8 cellular contexts compared by ENCODE assay signal in genomic region chr10:98446656-98447221, GRCh38. TPM values are rescaled to one million over a fixed set of nuclear protein-coding genes. Genes with fewer than 3 reads are reported as not detected.
A peak's percentile ranks its signal among the peaks of the same experiment; 100 is the strongest.
DNase-seq lines count a peak whose midpoint lies in the region; ATAC-seq and TF ChIP-seq lines count a peak whose summit lies in the region.

TSS of gene HPS1 (minus strand) at chr10:98446935. CDS start at chr10:98443240, 3,695 bp downstream.

- H3K4me1 Mint-ChIP-seq in activated CD4-positive, alpha-beta T cell treated with anti-CD3 and anti-CD28 coated beads for 36 hours, result peaks cover 39% of the 10 kb centered on the region

- CTCF ChIA-PET in activated CD4-positive, alpha-beta T cell treated with anti-CD3 and anti-CD28 coated beads for 36 hours (lab: Charles Lee), result interaction anchor here (0.6 to 2.1 kb wide), 3 partner anchors 20 to 137 kb away, joined by 3 to 7 read pairs (median 5); no protein-coding TSS in a partner anchor

- peak within 1 kb of the TSS; percentile 80 to 89 for H3K9ac ChIP-seq in colonic mucosa (ENCODE audit: low read depth in 2 of 2, low read length in 2 of 2)

- DNase-seq in NCI-H146 (lab: John Stamatoyannopoulos, UW), result peak; percentile 71
- DNase-seq in NCI-H146 treated with DMSO at 0.1 percent for 48 hours (lab: John Stamatoyannopoulos, UW; ENCODE audit: unreplicated experiment), result no peak
- DNase-seq in NCI-H1694 treated with DMSO at 0.1 percent for 48 hours (lab: John Stamatoyannopoulos, UW), result peak; percentile 13
- peak; percentile 92 for DNase-seq in activated CD4-positive, alpha-beta T cell treated with anti-CD3 and anti-CD28 coated beads for 36 hours
- DNase-seq in colonic mucosa, result peak; percentile 86
- peak; percentile 84 for DNase-seq in left lobe of liver (ENCODE audit: low spot score)
- peak; percentile 87 to 89 for DNase-seq in stimulated activated CD4-positive, alpha-beta T cell treated with anti-CD3 and anti-CD28 coated beads, Interleukin-2, amount 100 ng/mL, for 24 hours

- H3K27me3 ChIP-seq in colonic mucosa, result no peaks in the 10 kb centered on the region

- H3K9me3 ChIP-seq in colonic mucosa, result no peaks in the 10 kb centered on the region

- peaks cover 3% of the 10 kb centered on the region for H3K4me1 ChIP-seq in colonic mucosa

- POLR2A ChIA-PET in activated CD4-positive, alpha-beta T cell treated with anti-CD3 and anti-CD28 coated beads for 36 hours (lab: Charles Lee), result interaction anchor here (0.7 kb wide), 1 partner anchor 1292 kb away, joined by 4 read pairs; no protein-coding TSS in a partner anchor

- ATAC-seq in HG02759 (IDR thresholded peaks at IDR 0.05; ENCODE audit: unreplicated experiment), result peak; percentile 91
- ATAC-seq in activated CD4-positive, alpha-beta T cell treated with anti-CD3 and anti-CD28 coated beads for 36 hours, result peak; percentile 93
- peak; percentile 95 for ATAC-seq in left lobe of liver

- H3K27ac Mint-ChIP-seq in activated CD4-positive, alpha-beta T cell treated with anti-CD3 and anti-CD28 coated beads for 36 hours, result peak within 1 kb of the TSS; percentile 88

- no peaks in the 10 kb centered on the region for H3K9me3 Mint-ChIP-seq in activated CD4-positive, alpha-beta T cell treated with anti-CD3 and anti-CD28 coated beads for 36 hours (ENCODE audit: low read depth)

- peak within 1 kb of the TSS; percentile 93 for H3K4me3 Mint-ChIP-seq in activated CD4-positive, alpha-beta T cell treated with anti-CD3 and anti-CD28 coated beads for 36 hours

- H3K4me3 ChIP-seq in colonic mucosa, result peak within 1 kb of the TSS; percentile 69

- peaks cover 5% of the 10 kb centered on the region for H3K27me3 Mint-ChIP-seq in activated CD4-positive, alpha-beta T cell treated with anti-CD3 and anti-CD28 coated beads for 36 hours

- peaks cover 30% of the 10 kb centered on the region for H3K36me3 Mint-ChIP-seq in activated CD4-positive, alpha-beta T cell treated with anti-CD3 and anti-CD28 coated beads for 36 hours (ENCODE audit: low read depth)

- no peaks in the 10 kb centered on the region for H3K36me3 ChIP-seq in colonic mucosa

- no peak for TF ChIP-seq CTCF in colonic mucosa (IDR thresholded peaks at IDR 0.05)

- intact Hi-C loops in activated CD4-positive, alpha-beta T cell treated with anti-CD3 and anti-CD28 coated beads for 36 hours (cut with DNase I, micrococcal nuclease), result loop anchor here in 1 of 2 experiments (1.0 to 10.0 kb wide), 4 partner anchors 42 to 1178 kb away; partner anchors contain the start of genes GOT1, R3HCC1L and SLC25A28
- intact Hi-C loops in colonic mucosa (cut with DNase I), result no loop called here

- H3K27ac ChIP-seq in colonic mucosa, result peak within 1 kb of the TSS; percentile 77

RNA-seq across cellular contexts. Expression of gene HPS1, which starts in this region (rescaled TPM):
- total RNA-seq in activated CD4-positive, alpha-beta T cell treated with anti-CD3 and anti-CD28 coated beads for 36 hours, result 10 to 100 TPM; 51.9 to 53.2 TPM
- total RNA-seq in colonic mucosa (10 to 100 TPM; 69.5 to 72.2 TPM), left lobe of liver (26.0 TPM)
